Comparison of ENCODE assay signal across 8 cellular contexts in genomic region chr11:124953753-124954624, GRCh38. TPM values are rescaled to one million over a fixed set of nuclear protein-coding genes. Genes with fewer than 3 reads are reported as not detected.
DNase-seq lines count a peak whose midpoint lies in the region; ATAC-seq and TF ChIP-seq lines count a peak whose summit lies in the region.

CCDC15 (plus strand) TSS chr11:124954202; CDS start chr11:124954733, 531 bp downstream.

- POLR2A ChIA-PET in Panc1 (lab: Charles Lee), result interaction anchor here (0.7 to 1.1 kb wide), 3 partner anchors 16 to 142 kb away, joined by 3 to 9 read pairs (median 3); no protein-coding TSS in a partner anchor

- H3K4me1 Mint-ChIP-seq in naive B cell, result no peaks in the 10 kb centered on the region
- no peaks in the 10 kb centered on the region for H3K4me1 Mint-ChIP-seq in stimulated activated memory B cell treated with anti-CD40 and anti-IgM and Interleukin-4, amounts not matched to agents 10 μg/mL and 1 μg/mL and 100 μg/mL, for 72 hours

- H3K4me2 ChIP-seq in KMS-11, result peak within 1 kb of the TSS; percentile 90
- H3K4me2 ChIP-seq in fibroblast of lung (ENCODE audit: extremely low read depth, insufficient read depth, low read length), result peak within 1 kb of the TSS; percentile 86

- H4K20me1 ChIP-seq in KMS-11 (ENCODE audit: insufficient read depth), result no peaks in the 10 kb centered on the region
- H4K20me1 ChIP-seq in fibroblast of lung (ENCODE audit: control insufficient read depth, extremely low read depth, insufficient read depth, low read length), result no peaks in the 10 kb centered on the region

- peak within 1 kb of the TSS; percentile 47; the same call in 1 of the 2 replicates for H3K27ac ChIP-seq in KMS-11
- peak within 1 kb of the TSS; percentile 98 for H3K27ac ChIP-seq in Panc1 (ENCODE audit: low read length)
- peak within 1 kb of the TSS; percentile 87 for H3K27ac ChIP-seq in fibroblast of lung (ENCODE audit: insufficient read depth, low read length)

- H3K27me3 ChIP-seq in KMS-11 (ENCODE audit: insufficient read depth, low read depth) (no peaks in the 10 kb centered on the region), Panc1 (ENCODE audit: control insufficient read depth, insufficient read depth, low read length) (peaks cover 16% of the 10 kb centered on the region), fibroblast of lung (ENCODE audit: control insufficient read depth, insufficient read depth, low read length) (no peaks in the 10 kb centered on the region)

- peaks cover 0 to 6% (median 2%) of the 10 kb centered on the region in 7 donors for H3K9me3 Mint-ChIP-seq in naive B cell
- H3K9me3 Mint-ChIP-seq in stimulated activated memory B cell treated with anti-CD40 and anti-IgM and Interleukin-4, amounts not matched to agents 10 μg/mL and 1 μg/mL and 100 μg/mL, for 72 hours, result no peaks in the 10 kb centered on the region

- peaks cover 6% of the 10 kb centered on the region for H3K4me1 ChIP-seq in KMS-11 (ENCODE audit: low read depth, poor library complexity, severe bottlenecking)
- H3K4me1 ChIP-seq in Panc1 (ENCODE audit: control insufficient read depth, insufficient read depth, low read length), result peaks cover 5% of the 10 kb centered on the region; the same call in 1 of the 2 replicates
- no peaks in the 10 kb centered on the region for H3K4me1 ChIP-seq in fibroblast of lung (ENCODE audit: control insufficient read depth, extremely low read depth, insufficient read depth, low read length)

- no peaks in the 10 kb centered on the region for H3K36me3 Mint-ChIP-seq in naive B cell
- no peaks in the 10 kb centered on the region for H3K36me3 Mint-ChIP-seq in stimulated activated memory B cell treated with anti-CD40 and anti-IgM and Interleukin-4, amounts not matched to agents 10 μg/mL and 1 μg/mL and 100 μg/mL, for 72 hours

- peaks cover 0 to under 1% (median under 1%) of the 10 kb centered on the region in 3 donors for H3K27me3 Mint-ChIP-seq in naive B cell
- no peaks in the 10 kb centered on the region for H3K27me3 Mint-ChIP-seq in stimulated activated memory B cell treated with anti-CD40 and anti-IgM and Interleukin-4, amounts not matched to agents 10 μg/mL and 1 μg/mL and 100 μg/mL, for 72 hours

- CTCF ChIA-PET in Panc1 (lab: Charles Lee), result interaction anchor here (0.6 to 1.7 kb wide), 4 partner anchors 78 to 477 kb away, joined by 3 to 10 read pairs (median 8); no protein-coding TSS in a partner anchor

- H2AFZ ChIP-seq in KMS-11 (ENCODE audit: low read depth), result peak within 1 kb of the TSS; percentile 93
- peak within 1 kb of the TSS; percentile 84 for H2AFZ ChIP-seq in fibroblast of lung (ENCODE audit: low read length)

- no TSS peak for BruUV-seq in Panc1 (replicated peaks; lab: Mats Ljungman, UMichigan)

- H3K27ac Mint-ChIP-seq in naive B cell, result no peak within 1 kb of the TSS
- H3K27ac Mint-ChIP-seq in stimulated activated memory B cell treated with anti-CD40 and anti-IgM and Interleukin-4, amounts not matched to agents 10 μg/mL and 1 μg/mL and 100 μg/mL, for 72 hours, result no peak within 1 kb of the TSS

- in situ Hi-C loops in Panc1 (cut with HindIII; ENCODE audit: low pct_unique_long_range_greater_than_20kb, low sequenced_read_pairs), result no loop called here

- no peak for TF ChIP-seq CTCF in KMS-11 (conservative IDR thresholded peaks at IDR 0.05; ENCODE audit: low read depth, low read length)
- TF ChIP-seq CTCF in Panc1 (IDR thresholded peaks at IDR 0.05), result no peak
- no peak for TF ChIP-seq CTCF in fibroblast of lung (conservative IDR thresholded peaks at IDR 0.05 in 1 of 2, IDR thresholded peaks at IDR 0.05 in 1 of 2; ENCODE audit: low read depth in 1 of 2, low read length in 2 of 2)

- H3K9me3 ChIP-seq in Panc1 (ENCODE audit: control insufficient read depth, insufficient read depth, low read depth, low read length), result no peaks in the 10 kb centered on the region
- no peaks in the 10 kb centered on the region for H3K9me3 ChIP-seq in fibroblast of lung (ENCODE audit: control insufficient read depth, insufficient read depth, low read depth, low read length)

- DNase-seq in DMS79 (lab: John Stamatoyannopoulos, UW), result peak; percentile 99
- DNase-seq in Panc1 (ENCODE audit: low read depth, low spot score), result peak; percentile 85
- DNase-seq in activated T-helper 1 cell treated with Interleukin-2 at 50 U/mL for 16 hours (ENCODE audit: low read depth), result peak; percentile 91
- DNase-seq in fibroblast of lung (ENCODE audit: low read depth in 2 of 2), result peak; percentile 96 to 98
- peak; percentile 88 for DNase-seq in naive B cell

- ATAC-seq in GM21737 (IDR thresholded peaks at IDR 0.05; ENCODE audit: unreplicated experiment), result peak; percentile 99
- ATAC-seq in Panc1, result peak; percentile 100
- ATAC-seq in naive B cell (ENCODE audit: low read depth in 2 of 2), result peak; percentile 99
- peak; percentile 100 for ATAC-seq in stimulated activated memory B cell treated with anti-CD40 and anti-IgM and Interleukin-4, amounts not matched to agents 10 μg/mL and 1 μg/mL and 100 μg/mL, for 72 hours

- H3K9ac ChIP-seq in KMS-11 (peak within 1 kb of the TSS; percentile 65; the same call in 1 of the 2 replicates), fibroblast of lung (ENCODE audit: insufficient read depth, low read length) (peak within 1 kb of the TSS; percentile 73)

- H3K79me2 ChIP-seq in KMS-11 (ENCODE audit: insufficient read depth, low read depth), result no peaks in the 10 kb centered on the region
- H3K79me2 ChIP-seq in fibroblast of lung (ENCODE audit: control insufficient read depth, insufficient read depth, low read length), result no peaks in the 10 kb centered on the region

- H3K4me3 ChIP-seq in KMS-11 (IDR thresholded peaks at IDR 0.05; ENCODE audit: insufficient read depth, low read depth, low read length), result no peak within 1 kb of the TSS
- H3K4me3 ChIP-seq in Panc1 (ENCODE audit: low read depth in 2 of 2, low read length in 2 of 2), result peak within 1 kb of the TSS; percentile 77 to 87
- H3K4me3 ChIP-seq in fibroblast of lung (replicated peaks in 1 of 4; ENCODE audit: control extremely low read depth in 1 of 4, insufficient read depth in 1 of 4, low read depth in 3 of 4, low read length in 4 of 4), result peak within 1 kb of the TSS; percentile 58 to 89 (median 68)

- intact Hi-C loops in Panc1 (cut with micrococcal nuclease; ENCODE audit: unreplicated experiment), result no loop called here

- no peak within 1 kb of the TSS for H3K4me3 Mint-ChIP-seq in naive B cell
- H3K4me3 Mint-ChIP-seq in stimulated activated memory B cell treated with anti-CD40 and anti-IgM and Interleukin-4, amounts not matched to agents 10 μg/mL and 1 μg/mL and 100 μg/mL, for 72 hours, result no peak within 1 kb of the TSS

- no peaks in the 10 kb centered on the region for H3K36me3 ChIP-seq in KMS-11 (ENCODE audit: insufficient read depth)
- no peaks in the 10 kb centered on the region; the same call in 1 of the 2 replicates for H3K36me3 ChIP-seq in Panc1 (ENCODE audit: control insufficient read depth, insufficient read depth, low read length)
- H3K36me3 ChIP-seq in fibroblast of lung (ENCODE audit: control insufficient read depth, insufficient read depth, low read length), result no peaks in the 10 kb centered on the region

RNA-seq across cellular contexts. Expression of gene CCDC15, which starts in this region (rescaled TPM):
- 2.8 TPM for total RNA-seq in Panc1 (2021; ENCODE audit: unreplicated experiment)
- polyA plus RNA-seq in Panc1 (2012; ENCODE audit: insufficient read length), result 0.53 TPM
- total RNA-seq in fibroblast of lung, result 0.77 and 2.3 TPM in 2 replicates
- polyA plus RNA-seq in fibroblast of lung, result 1.2 and 4.0 TPM in 2 replicates
- polyA plus RNA-seq in fibroblast of lung (2012), result 0.76 and 2.6 TPM in 2 replicates
- 0.16 and 0.56 TPM in 2 replicates for polyA minus RNA-seq in fibroblast of lung (ENCODE audit: low replicate concordance)
- 1 to 10 TPM in 1 of 6 donors, under 1 TPM in 4, not detected in 1; 0.33 to 1.5 (median 0.72) TPM for polyA plus RNA-seq in naive B cell (ENCODE audit: low read depth in 6 of 6)

Comparison
In these comparisons a context has a peak if more than half of its experiments do, and no peak if none do; other contexts are left out.
1. H3K27ac ChIP-seq: peak in every context shown above with its lines; median percentile 98 in Panc1; 87 in fibroblast of lung; 47 in KMS-11.